ENCODE assay signal across 10 cellular contexts in the genomic region with DNA sequence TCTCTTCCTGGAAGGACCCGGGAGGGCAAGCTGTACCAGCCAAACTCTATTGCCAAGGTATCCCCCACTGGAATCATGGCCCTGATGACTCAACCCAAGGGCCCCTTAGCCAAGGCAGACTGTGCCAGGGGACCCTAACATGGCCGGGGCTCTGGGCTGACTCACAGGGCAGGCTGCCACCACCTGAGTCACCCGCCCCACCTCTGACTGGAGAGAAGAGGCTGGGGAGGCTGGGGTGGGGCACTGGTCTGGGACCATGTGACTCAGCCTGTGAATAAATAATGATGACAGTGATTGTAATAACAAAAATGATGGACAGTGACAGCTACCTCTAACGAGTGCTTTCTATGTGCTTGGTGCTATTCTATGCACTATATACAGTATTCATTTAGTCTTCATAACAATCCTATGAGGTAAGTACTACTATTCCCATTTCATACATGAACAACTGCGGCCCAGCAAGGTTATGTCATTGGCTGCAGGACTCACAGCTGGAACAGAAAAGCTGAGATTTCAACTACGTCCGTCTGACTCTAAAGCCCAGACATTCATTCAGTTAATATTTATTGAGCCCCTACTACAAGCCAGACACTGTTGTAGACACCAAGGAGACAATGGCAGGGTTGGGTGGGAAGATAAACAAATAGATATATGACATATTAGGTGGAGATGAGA.
DNase-seq lines count a peak whose midpoint lies in the region; ATAC-seq and TF ChIP-seq lines count a peak whose summit lies in the region.
"Had no signal": no experiment of that assay in that cellular context is flagged by ENCODE, and none has a peak within 500 bp of the region (broad histone marks: within the 10 kb centered on the region; RNA-seq: fewer than 3 reads in every experiment).

No MANE protein-coding gene starts in this region.

- TSS peak; percentile 88 for BruUV-seq in MCF 10A (replicated peaks; lab: Mats Ljungman, UMichigan)

- intact Hi-C loops in activated CD8-positive, alpha-beta T cell treated with anti-CD3 and anti-CD28 coated beads for 36 hours (cut with micrococcal nuclease) = no loop called here
- intact Hi-C loops in MCF 10A (cut with micrococcal nuclease) = no loop called here

- H3K27ac ChIP-seq in WERI-Rb-1 = no peak overlapping the region

- H3K4me3 ChIP-seq in WERI-Rb-1 (ENCODE audit: low read depth, low read length) = no peak overlapping the region

- peaks cover 2% of the 10 kb centered on the region for H3K27me3 Mint-ChIP-seq in activated CD8-positive, alpha-beta T cell treated with anti-CD3 and anti-CD28 coated beads for 36 hours
- H3K27me3 Mint-ChIP-seq in activated CD8-positive, alpha-beta T cell treated with anti-CD3 and anti-CD28 coated beads, Interleukin-2, amount 10 ng/mL, durations not matched to agents 7 days and 5 days (ENCODE audit: low read depth) = peaks cover 9% of the 10 kb centered on the region
- no peaks in the 10 kb centered on the region for H3K27me3 Mint-ChIP-seq in MCF 10A (ENCODE audit: insufficient read depth, unreplicated experiment)

- no peak for TF ChIP-seq CTCF in activated CD8-positive, alpha-beta T cell treated with anti-CD3 and anti-CD28 coated beads for 36 hours (IDR thresholded peaks at IDR 0.05)
- TF ChIP-seq CTCF in MCF 10A (IDR thresholded peaks at IDR 0.05; ENCODE audit: unreplicated experiment) = no peak
- TF ChIP-seq CTCF in WERI-Rb-1 (IDR thresholded peaks at IDR 0.05; ENCODE audit: low read depth, low read length) = no peak

- H3K4me3 Mint-ChIP-seq in activated CD8-positive, alpha-beta T cell treated with anti-CD3 and anti-CD28 coated beads for 36 hours = no peak overlapping the region
- H3K4me3 Mint-ChIP-seq in activated CD8-positive, alpha-beta T cell treated with anti-CD3 and anti-CD28 coated beads, Interleukin-2, amount 10 ng/mL, durations not matched to agents 7 days and 5 days = no peak overlapping the region
- H3K4me3 Mint-ChIP-seq in MCF 10A (ENCODE audit: unreplicated experiment) = no peak overlapping the region
- H3K4me3 Mint-ChIP-seq: B cell had no signal

- H3K9me3 Mint-ChIP-seq in activated CD8-positive, alpha-beta T cell treated with anti-CD3 and anti-CD28 coated beads for 36 hours = no peaks in the 10 kb centered on the region
- H3K9me3 Mint-ChIP-seq in activated CD8-positive, alpha-beta T cell treated with anti-CD3 and anti-CD28 coated beads, Interleukin-2, amount 10 ng/mL, durations not matched to agents 7 days and 5 days (ENCODE audit: insufficient read depth) = no peaks in the 10 kb centered on the region
- H3K9me3 Mint-ChIP-seq in MCF 10A (ENCODE audit: unreplicated experiment) = no peaks in the 10 kb centered on the region

- H3K36me3 Mint-ChIP-seq in activated CD8-positive, alpha-beta T cell treated with anti-CD3 and anti-CD28 coated beads for 36 hours (ENCODE audit: low read depth) = no peaks in the 10 kb centered on the region
- no peaks in the 10 kb centered on the region for H3K36me3 Mint-ChIP-seq in activated CD8-positive, alpha-beta T cell treated with anti-CD3 and anti-CD28 coated beads, Interleukin-2, amount 10 ng/mL, durations not matched to agents 7 days and 5 days (ENCODE audit: low read depth)
- no peaks in the 10 kb centered on the region for H3K36me3 Mint-ChIP-seq in MCF 10A (ENCODE audit: insufficient read depth, unreplicated experiment)

- H3K27me3 ChIP-seq in WERI-Rb-1 (ENCODE audit: insufficient read depth, low read depth, severe bottlenecking) = no peaks in the 10 kb centered on the region

- CTCF ChIA-PET in activated CD8-positive, alpha-beta T cell treated with anti-CD3 and anti-CD28 coated beads for 36 hours (lab: Charles Lee) = interaction anchor here (0.7 kb wide), 1 partner anchor 239 kb away, joined by 3 read pairs; no protein-coding TSS in a partner anchor
- CTCF ChIA-PET in activated CD8-positive, alpha-beta T cell treated with anti-CD3 and anti-CD28 coated beads, Interleukin-2, amount 10 ng/mL, durations not matched to agents 7 days and 5 days (lab: Charles Lee) = no interaction called here
- CTCF ChIA-PET in MCF 10A (lab: Yijun Ruan, JAX) = interaction anchor here (1.1 to 1.9 kb wide), 4 partner anchors 29 to 550 kb away, joined by 4 to 10 read pairs (median 6); no protein-coding TSS in a partner anchor

- no peaks in the 10 kb centered on the region for H3K36me3 ChIP-seq in WERI-Rb-1

- POLR2A ChIA-PET in activated CD8-positive, alpha-beta T cell treated with anti-CD3 and anti-CD28 coated beads for 36 hours (lab: Charles Lee) = no interaction called here
- POLR2A ChIA-PET in activated CD8-positive, alpha-beta T cell treated with anti-CD3 and anti-CD28 coated beads, Interleukin-2, amount 10 ng/mL, durations not matched to agents 7 days and 5 days (lab: Charles Lee) = no interaction called here
- POLR2A ChIA-PET in MCF 10A (lab: Yijun Ruan, JAX) = interaction anchor here (0.6 to 2.0 kb wide), 7 partner anchors 9 to 255 kb away, joined by 3 to 6 read pairs (median 3); no protein-coding TSS in a partner anchor

- DNase-seq in activated CD8-positive, alpha-beta T cell treated with anti-CD3 and anti-CD28 coated beads for 36 hours = peak; percentile 8
- no peak for DNase-seq in activated CD8-positive, alpha-beta T cell treated with anti-CD3 and anti-CD28 coated beads, Interleukin-2, amount 10 ng/mL, durations not matched to agents 7 days and 5 days
- peak; percentile 95 for DNase-seq in MCF 10A (ENCODE audit: unreplicated experiment)
- peak; percentile 95 for DNase-seq in kidney glomerular epithelial cell (lab: John Stamatoyannopoulos, UW)
- peak; percentile 85 for DNase-seq in ureter (ENCODE audit: low spot score)
- DNase-seq in WERI-Rb-1 = no peak
- DNase-seq in activated naive CD4-positive, alpha-beta T cell (lab: John Stamatoyannopoulos, UW) = no peak
- DNase-seq: NCI-H510A had no signal

- H3K27ac Mint-ChIP-seq in activated CD8-positive, alpha-beta T cell treated with anti-CD3 and anti-CD28 coated beads for 36 hours = no peak overlapping the region
- H3K27ac Mint-ChIP-seq in activated CD8-positive, alpha-beta T cell treated with anti-CD3 and anti-CD28 coated beads, Interleukin-2, amount 10 ng/mL, durations not matched to agents 7 days and 5 days = no peak overlapping the region
- peak overlapping the region; percentile 75 for H3K27ac Mint-ChIP-seq in MCF 10A (ENCODE audit: low read depth, unreplicated experiment)
- H3K27ac Mint-ChIP-seq: B cell had no signal

- no peaks in the 10 kb centered on the region for H3K4me1 Mint-ChIP-seq in activated CD8-positive, alpha-beta T cell treated with anti-CD3 and anti-CD28 coated beads for 36 hours (ENCODE audit: low read depth)
- H3K4me1 Mint-ChIP-seq in activated CD8-positive, alpha-beta T cell treated with anti-CD3 and anti-CD28 coated beads, Interleukin-2, amount 10 ng/mL, durations not matched to agents 7 days and 5 days (ENCODE audit: low read depth) = no peaks in the 10 kb centered on the region
- H3K4me1 Mint-ChIP-seq in MCF 10A (ENCODE audit: insufficient read depth, unreplicated experiment) = peaks cover 40% of the 10 kb centered on the region
- H3K4me1 Mint-ChIP-seq: B cell had no signal

- no peaks in the 10 kb centered on the region for H3K9me3 ChIP-seq in WERI-Rb-1 (ENCODE audit: severe bottlenecking)

- ATAC-seq in activated CD8-positive, alpha-beta T cell treated with anti-CD3 and anti-CD28 coated beads for 36 hours = no peak
- no peak for ATAC-seq in activated CD8-positive, alpha-beta T cell treated with anti-CD3 and anti-CD28 coated beads, Interleukin-2, amount 10 ng/mL, durations not matched to agents 7 days and 5 days
- no peak for ATAC-seq in GM18519 (IDR thresholded peaks at IDR 0.05; ENCODE audit: low FRiP score, unreplicated experiment)

Comparison
In these comparisons a context has a peak if more than half of its experiments do, and no peak if none do; other contexts are left out.
1. DNase-seq: peak in activated CD8-positive, alpha-beta T cell treated with anti-CD3 and anti-CD28 coated beads for 36 hours (single experiment), MCF 10A (single experiment), kidney glomerular epithelial cell (single experiment) and ureter (single experiment); none in activated CD8-positive, alpha-beta T cell treated with anti-CD3 and anti-CD28 coated beads, Interleukin-2, amount 10 ng/mL, durations not matched to agents 7 days and 5 days (single experiment), WERI-Rb-1 (single experiment) and activated naive CD4-positive, alpha-beta T cell (0 of 4).